In genomic region chr12:20127401-20127800, GRCh38 we compare ENCODE assay signal across 19 cellular contexts.
DNase-seq lines count a peak whose midpoint lies in the region; FAIRE-seq and TF ChIP-seq lines count a peak whose summit lies in the region.
"Had no signal": no experiment of that assay in that cellular context is flagged by ENCODE, and none has a peak within 500 bp of the region (broad histone marks: within the 10 kb centered on the region; RNA-seq: fewer than 3 reads in every experiment).

No MANE protein-coding gene starts in this region.

- peak; percentile 35 for DNase-seq in H4 (ENCODE audit: low spot score)
- peak; percentile 22 for DNase-seq in amniotic epithelial cell (ENCODE audit: low read depth)
- DNase-seq in fibroblast of mammary gland (ENCODE audit: low read depth) = peak; percentile 34
- DNase-seq in renal cortical epithelial cell (ENCODE audit: low read depth) = peak; percentile 5
- DNase-seq in activated T-cell treated with anti-CD3 and anti-CD28 coated beads, Interleukin-2, amount 50 U/mL, for 1 hour = no peak
- DNase-seq in AML-193 (lab: John Stamatoyannopoulos, UW) = no peak
- DNase-seq in GM19239 (ENCODE audit: insufficient read length, low spot score) = no peak
- DNase-seq in 8988T = no peak
- DNase-seq: CD8-positive, alpha-beta memory T cell; DMS53; NCI-H1105; NCI-H2081 treated with DMSO at 0.1 percent for 48 hours; NCI-H510A; NCI-H748 treated with DMSO at 0.1 percent for 48 hours; NK-92 treated with Interleukin-12 subunit alpha and Interleukin-12 subunit beta, amount 100 ng/mL, for 24 hours; SHP77; SK-N-SH had no signal

- no peak for TF ChIP-seq CTCF in fibroblast of mammary gland (conservative IDR thresholded peaks at IDR 0.05; ENCODE audit: control insufficient read depth, insufficient read depth, low read depth, low read length)

- no peak overlapping the region for H3K4me3 ChIP-seq in fibroblast of mammary gland (ENCODE audit: control insufficient read depth, low read depth, low read length)
- H3K4me3 ChIP-seq: A549; BLaER1 treated with 17β-estradiol and CSF1 and Interleukin-3, amounts not matched to agents 10 nM and 100 nM had no signal

- FAIRE-seq in GM19239 (lab: Jason Lieb, UNC) = no peak
- FAIRE-seq: A549 had no signal

Comparison
In these comparisons a context has a peak if more than half of its experiments do, and no peak if none do; other contexts are left out.
1. DNase-seq: peak in H4 (single experiment), amniotic epithelial cell (single experiment), fibroblast of mammary gland (single experiment) and renal cortical epithelial cell (single experiment); none in activated T-cell treated with anti-CD3 and anti-CD28 coated beads, Interleukin-2, amount 50 U/mL, for 1 hour (single experiment), AML-193 (0 of 2), GM19239 (single experiment) and 8988T (single experiment).